In genomic region chr21:39587376-39587775, GRCh38 we compare ENCODE assay signal across 11 cellular contexts. TPM values are rescaled to one million over a fixed set of nuclear protein-coding genes. Genes with fewer than 3 reads are reported as not detected.
"Had no signal": no experiment of that assay in that cellular context is flagged by ENCODE, and none has a peak within 500 bp of the region (broad histone marks: within the 10 kb centered on the region; RNA-seq: fewer than 3 reads in every experiment).

No MANE protein-coding gene starts in this region.

- H3K36me3 ChIP-seq: HAP-1 had no signal

- ATAC-seq: GM23338, HCT116 had no signal

- H3K9ac ChIP-seq: GM23248 had no signal

- DNase-seq: GM23248, GOT3, H7, H9, HCEC 1CT, HFFc6 had no signal

- H3K9me3 ChIP-seq: HAP-1 had no signal

- H3K4me1 ChIP-seq: HAP-1 had no signal

- FAIRE-seq: H1, H54 had no signal

- H3K4me2 ChIP-seq: GM23338 had no signal

- H2AFZ ChIP-seq: GM23248, GM23338 had no signal

- H3K27ac ChIP-seq: GM23248 had no signal

- H3K4me3 ChIP-seq: GM23248, GM23338, HAP-1 had no signal

RNA-seq across cellular contexts. Expression of gene B3GALT5, which starts 25.4 kb away (rescaled TPM):
- total RNA-seq: GM23248 had no signal
- polyA plus RNA-seq: GM23248 had no signal
